14 cellular contexts compared by ENCODE assay signal in genomic region chr17:75668489-75668888, GRCh38. TPM values are rescaled to one million over a fixed set of nuclear protein-coding genes. Genes with fewer than 3 reads are reported as not detected.
DNase-seq lines count a peak whose midpoint lies in the region; ATAC-seq, FAIRE-seq and TF ChIP-seq lines count a peak whose summit lies in the region.
"Had no signal": no experiment of that assay in that cellular context is flagged by ENCODE, and none has a peak within 500 bp of the region (broad histone marks: within the 10 kb centered on the region; RNA-seq: fewer than 3 reads in every experiment).

No MANE protein-coding gene starts in this region.

- no peak overlapping the region for H3K27ac Mint-ChIP-seq in endodermal cell
- H3K27ac Mint-ChIP-seq: activated CD8-positive, alpha-beta memory T cell treated with anti-CD3 and anti-CD28 coated beads, Interleukin-2, amount 10 ng/mL, durations not matched to agents 7 days and 5 days had no signal

- peak overlapping the region; percentile 85 for H3K4me2 ChIP-seq in MM.1S (ENCODE audit: low read depth, low read length)
- peak overlapping the region; percentile 94 for H3K4me2 ChIP-seq in osteoblast (ENCODE audit: insufficient read depth, low read length)

- 88 to 94% methylated on average over 4 of the region's 4 CpGs for WGBS in endodermal cell (ENCODE audit: insufficient coverage in 1 of 2, insufficient read length in 1 of 2), 2 experiments

- H2AFZ ChIP-seq in MM.1S (ENCODE audit: low read length) = no peak overlapping the region
- no peak overlapping the region for H2AFZ ChIP-seq in osteoblast (ENCODE audit: low read length)

- no peaks in the 10 kb centered on the region for H3K27me3 Mint-ChIP-seq in endodermal cell (ENCODE audit: insufficient read depth)
- H3K27me3 Mint-ChIP-seq: activated CD8-positive, alpha-beta memory T cell treated with anti-CD3 and anti-CD28 coated beads, Interleukin-2, amount 10 ng/mL, durations not matched to agents 7 days and 5 days had no signal

- H3F3A ChIP-seq in MM.1S (ENCODE audit: insufficient read depth, low read length) = peaks cover 17% of the 10 kb centered on the region; the same call in 1 of the 2 replicates

- H3K4me1 ChIP-seq in MM.1S (ENCODE audit: low read length) (peaks cover 27% of the 10 kb centered on the region), endodermal cell (ENCODE audit: control insufficient read depth, insufficient read depth, low read length) (no peaks in the 10 kb centered on the region), osteoblast (ENCODE audit: insufficient read depth, low read length) (peaks cover 20% of the 10 kb centered on the region)

- POLR2A ChIA-PET in HEK293T (lab: Yijun Ruan, JAX) = no interaction called here

- peaks cover 51% of the 10 kb centered on the region for H3K36me3 Mint-ChIP-seq in endodermal cell (ENCODE audit: low read depth)

- H3K27me3 ChIP-seq in GM06990 (replicated peaks; ENCODE audit: control insufficient read depth, insufficient read depth, low read length) (no peaks in the 10 kb centered on the region), MM.1S (replicated peaks; ENCODE audit: insufficient read depth, low read length) (no peaks in the 10 kb centered on the region), endodermal cell (ENCODE audit: control insufficient read depth, insufficient read depth, low read length, poor library complexity, severe bottlenecking) (no peaks in the 10 kb centered on the region), osteoblast (ENCODE audit: insufficient read depth, low read length) (no peaks in the 10 kb centered on the region)
- H3K27me3 ChIP-seq: heart left ventricle had no signal

- H3K9me2 ChIP-seq in MM.1S (replicated peaks; ENCODE audit: insufficient read depth, low read length) = no peaks in the 10 kb centered on the region

- FAIRE-seq in urothelium cell line (lab: Jason Lieb, UNC) = no peak

- TF ChIP-seq CTCF in GM06990 (IDR thresholded peaks at IDR 0.05; ENCODE audit: insufficient read depth, low read length, poor library complexity, severe bottlenecking) (no peak), MM.1S (IDR thresholded peaks at IDR 0.05; ENCODE audit: low read length) (no peak), endodermal cell (conservative IDR thresholded peaks at IDR 0.05) (no peak), osteoblast (IDR thresholded peaks at IDR 0.05; ENCODE audit: extremely low read depth, low read depth, low read length) (no peak)

- H3K27ac ChIP-seq in MM.1S (ENCODE audit: low read length) = no peak overlapping the region
- H3K27ac ChIP-seq in endodermal cell (ENCODE audit: low read depth, low read length) = no peak overlapping the region
- peak overlapping the region; percentile 94 for H3K27ac ChIP-seq in osteoblast (ENCODE audit: low read depth, low read length)

- H3K9me3 ChIP-seq in MM.1S (replicated peaks; ENCODE audit: insufficient read depth, low read length) (no peaks in the 10 kb centered on the region), endodermal cell (ENCODE audit: control insufficient read depth, low read length) (no peaks in the 10 kb centered on the region), osteoblast (ENCODE audit: low read depth, low read length) (no peaks in the 10 kb centered on the region)
- H3K9me3 ChIP-seq: heart left ventricle had no signal

- H3K4me3 Mint-ChIP-seq in endodermal cell = no peak overlapping the region
- H3K4me3 Mint-ChIP-seq: activated CD8-positive, alpha-beta memory T cell treated with anti-CD3 and anti-CD28 coated beads, Interleukin-2, amount 10 ng/mL, durations not matched to agents 7 days and 5 days had no signal

- H3K4me3 ChIP-seq in GM06990 (replicated peaks; ENCODE audit: low read depth, low read length) (peak overlapping the region; percentile 89), MM.1S (ENCODE audit: low read length) (peak overlapping the region; percentile 88; the same call in 1 of the 2 replicates), endodermal cell (ENCODE audit: low read length) (peak overlapping the region; percentile 99), osteoblast (ENCODE audit: insufficient read depth, low read length) (peak overlapping the region; percentile 96)

- CTCF ChIA-PET in HEK293T (lab: Yijun Ruan, JAX) = no interaction called here

- H4K20me1 ChIP-seq in MM.1S (ENCODE audit: insufficient read depth, low read length) = no peaks in the 10 kb centered on the region
- peaks cover 14% of the 10 kb centered on the region for H4K20me1 ChIP-seq in osteoblast (ENCODE audit: insufficient read depth, low read length)

- peaks cover 12% of the 10 kb centered on the region for H3K36me3 ChIP-seq in GM06990 (ENCODE audit: control insufficient read depth, insufficient read depth, low read length)
- H3K36me3 ChIP-seq in MM.1S (replicated peaks; ENCODE audit: insufficient read depth, low read length) = peaks cover 12% of the 10 kb centered on the region
- peaks cover 64% of the 10 kb centered on the region for H3K36me3 ChIP-seq in endodermal cell (ENCODE audit: control insufficient read depth, insufficient read depth, low read length)
- peaks cover 44% of the 10 kb centered on the region for H3K36me3 ChIP-seq in osteoblast (ENCODE audit: insufficient read depth, low read length)

- no peaks in the 10 kb centered on the region for H3K9me3 Mint-ChIP-seq in endodermal cell

- ATAC-seq in GM18907 (IDR thresholded peaks at IDR 0.05; ENCODE audit: unreplicated experiment) (no peak), HG03469 (IDR thresholded peaks at IDR 0.05; ENCODE audit: unreplicated experiment) (no peak)
- ATAC-seq: activated CD8-positive, alpha-beta memory T cell treated with anti-CD3 and anti-CD28 coated beads, Interleukin-2, amount 10 ng/mL, durations not matched to agents 7 days and 5 days; heart left ventricle had no signal

- H3K9ac ChIP-seq in MM.1S (ENCODE audit: low read length) (peak overlapping the region; percentile 84; the same call in 1 of the 2 replicates), endodermal cell (ENCODE audit: extremely low read depth, low read length, poor library complexity, severe bottlenecking) (peak overlapping the region; percentile 96)

- peaks cover 7% of the 10 kb centered on the region for H3K4me1 Mint-ChIP-seq in endodermal cell

- peaks cover 70% of the 10 kb centered on the region for H3K79me2 ChIP-seq in MM.1S (ENCODE audit: low read length)
- H3K79me2 ChIP-seq in osteoblast (ENCODE audit: insufficient read depth, low read length) = peaks cover 77% of the 10 kb centered on the region

- no peak for DNase-seq in GM06990 (ENCODE audit: extremely low read depth, insufficient read length)
- DNase-seq in MM.1S = no peak
- DNase-seq in endodermal cell = no peak
- DNase-seq in osteoblast (ENCODE audit: insufficient read length, low spot score, missing footprints) = no peak
- DNase-seq in urothelium cell line (ENCODE audit: low spot score) = no peak
- DNase-seq in HEK293T (ENCODE audit: extremely low spot score) = no peak
- DNase-seq: activated CD8-positive, alpha-beta memory T cell treated with anti-CD3 and anti-CD28 coated beads, Interleukin-2, amount 10 ng/mL, durations not matched to agents 7 days and 5 days; caudate nucleus; GF-D8; heart left ventricle; NCI-H2171; T-helper 1 cell had no signal

TF ChIP-seq in HEK293T, 16 proteins besides CTCF, POLR2A, EP300 and RAD21:
- TF ChIP-seq SUZ12 (IDR thresholded peaks at IDR 0.05) = no peak
- no peak for TF ChIP-seq TARDBP (IDR thresholded peaks at IDR 0.05)
- TF ChIP-seq SP1 (IDR thresholded peaks at IDR 0.05) = no peak
- TF ChIP-seq, protein P1, sequence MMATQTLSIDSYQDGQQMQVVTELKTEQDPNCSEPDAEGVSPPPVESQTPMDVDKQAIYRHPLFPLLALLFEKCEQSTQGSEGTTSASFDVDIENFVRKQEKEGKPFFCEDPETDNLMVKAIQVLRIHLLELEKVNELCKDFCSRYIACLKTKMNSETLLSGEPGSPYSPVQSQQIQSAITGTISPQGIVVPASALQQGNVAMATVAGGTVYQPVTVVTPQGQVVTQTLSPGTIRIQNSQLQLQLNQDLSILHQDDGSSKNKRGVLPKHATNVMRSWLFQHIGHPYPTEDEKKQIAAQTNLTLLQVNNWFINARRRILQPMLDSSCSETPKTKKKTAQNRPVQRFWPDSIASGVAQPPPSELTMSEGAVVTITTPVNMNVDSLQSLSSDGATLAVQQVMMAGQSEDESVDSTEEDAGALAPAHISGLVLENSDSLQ (IDR thresholded peaks at IDR 0.05) = no peak
TF ChIP-seq in HEK293T: peak in this region for 0.

RNA-seq across cellular contexts. Expression of gene SAP30BP, which starts 1.4 kb away (rescaled TPM):
- 100 to 1,000 TPM in 1 of 2 donors, 10 to 100 TPM in 1; 96.5 to 113 TPM for total RNA-seq in endodermal cell
- polyA plus RNA-seq in endodermal cell (2013, experiment 1 of 2) = 93.1 TPM
- 95.4 TPM for polyA plus RNA-seq in endodermal cell (2013, experiment 2 of 2)
- total RNA-seq in osteoblast = 48.1 and 60.7 TPM in 2 replicates

RNA-seq across cellular contexts. Expression of gene RECQL5, which starts 1.5 kb away (rescaled TPM):
- 10 to 100 TPM; 54.3 TPM for total RNA-seq in endodermal cell
- 40.1 TPM for polyA plus RNA-seq in endodermal cell (2013, experiment 1 of 2)
- 32.4 TPM for polyA plus RNA-seq in endodermal cell (2013, experiment 2 of 2)
- 17.7 and 24.5 TPM in 2 replicates for total RNA-seq in osteoblast

RNA-seq across cellular contexts. Expression of gene SMIM5, which starts 35.3 kb away (rescaled TPM):
- under 1 TPM in 1 of 2 donors, not detected in 1; 0.40 TPM for total RNA-seq in endodermal cell
- polyA plus RNA-seq in endodermal cell (2013, experiment 1 of 2) = not detected
- not detected for polyA plus RNA-seq in endodermal cell (2013, experiment 2 of 2)
- under 0.01 TPM in 1 of 2 replicates, not detected in the other for total RNA-seq in osteoblast

RNA-seq across cellular contexts. Expression of gene ITGB4, which starts 52.8 kb away (rescaled TPM):
- total RNA-seq in endodermal cell (1 to 10 TPM; 3.4 to 5.1 TPM), osteoblast (0.29 and 0.36 TPM in 2 replicates)
- 0.39 TPM for polyA plus RNA-seq in endodermal cell (2013, experiment 1 of 2)
- polyA plus RNA-seq in endodermal cell (2013, experiment 2 of 2) = 0.87 TPM
